Comparison of ENCODE assay signal across 12 cellular contexts in genomic region chr6:138724015-138724414, GRCh38. TPM values are rescaled to one million over a fixed set of nuclear protein-coding genes. Genes with fewer than 3 reads are reported as not detected.
DNase-seq lines count a peak whose midpoint lies in the region; ATAC-seq, FAIRE-seq and TF ChIP-seq lines count a peak whose summit lies in the region.
"Had no signal": no experiment of that assay in that cellular context is flagged by ENCODE, and none has a peak within 500 bp of the region (broad histone marks: within the 10 kb centered on the region; RNA-seq: fewer than 3 reads in every experiment).

No MANE protein-coding gene starts in this region.

- no peak for ATAC-seq in HG03571 (IDR thresholded peaks at IDR 0.05; ENCODE audit: unreplicated experiment)
- ATAC-seq in HG02759 (IDR thresholded peaks at IDR 0.05; ENCODE audit: unreplicated experiment) = no peak

- dilution Hi-C loops in endothelial cell of umbilical vein (cut with MboI; ENCODE audit: extremely low pct_ligation_motif_present, low sequenced_read_pairs) = no loop called here

- no peak overlapping the region for H3K4ac ChIP-seq in mesenchymal stem cell (ENCODE audit: low read depth in 1 of 2, low read length in 2 of 2)

- no peaks in the 10 kb centered on the region for H3K9me3 ChIP-seq in BLaER1 treated with 17β-estradiol and CSF1 and Interleukin-3, amounts not matched to agents 10 nM and 100 nM (replicated peaks in 1 of 11)
- H3K9me3 ChIP-seq in endothelial cell of umbilical vein (replicated peaks; ENCODE audit: control insufficient read depth, insufficient read depth, low read length) = no peaks in the 10 kb centered on the region
- H3K9me3 ChIP-seq in mesenchymal stem cell (ENCODE audit: control insufficient read depth, low read length) = no peaks in the 10 kb centered on the region
- no peaks in the 10 kb centered on the region for H3K9me3 ChIP-seq in colonic mucosa
- H3K9me3 ChIP-seq: uterus had no signal

- peak overlapping the region in 6 of 11 experiments; percentile 1 to 80 (median 56); a peak in 11 of 22 replicates for H3K4me2 ChIP-seq in BLaER1 treated with 17β-estradiol and CSF1 and Interleukin-3, amounts not matched to agents 10 nM and 100 nM
- H3K4me2 ChIP-seq in endothelial cell of umbilical vein (ENCODE audit: insufficient read depth, low read length) (peak overlapping the region; percentile 19), mesenchymal stem cell (ENCODE audit: low read length, poor library complexity, severe bottlenecking) (no peak overlapping the region)
- H3K4me2 ChIP-seq: KMS-11 had no signal

- no peak overlapping the region for H3K18ac ChIP-seq in mesenchymal stem cell (ENCODE audit: low read depth in 1 of 2, low read length in 2 of 2)

- CTCF ChIA-PET in endothelial cell of umbilical vein (lab: Charles Lee) = interaction anchor here (0.6 to 1.6 kb wide), 3 partner anchors 42 to 317 kb away, joined by 3 to 6 read pairs (median 4); no protein-coding TSS in a partner anchor

- intact Hi-C loops in endothelial cell of umbilical vein (cut with micrococcal nuclease) = loop anchor here (2.0 kb wide), 1 partner anchor 45 kb away; no protein-coding TSS in a partner anchor
- intact Hi-C loops in colonic mucosa (cut with DNase I) = no loop called here

- H4K91ac ChIP-seq in mesenchymal stem cell (ENCODE audit: low read length) = no peak overlapping the region

- DNase-seq in MV-4-11 (lab: John Stamatoyannopoulos, UW) (peak; percentile 67), endothelial cell of umbilical vein (ENCODE audit: low read depth, low spot score) (peak; percentile 72), mesenchymal stem cell (peak; percentile 78), colonic mucosa (no peak)
- no peak for DNase-seq in activated CD8-positive, alpha-beta memory T cell treated with anti-CD3 and anti-CD28 coated beads for 24 hours
- DNase-seq: activated CD8-positive, alpha-beta memory T cell treated with anti-CD3 and anti-CD28 coated beads, Interleukin-2, amount 50 U/mL, for 48 hours; NCI-H82; uterus had no signal

- H2AFZ ChIP-seq in endothelial cell of umbilical vein (ENCODE audit: low read depth, low read length) = no peak overlapping the region
- no peak overlapping the region for H2AFZ ChIP-seq in mesenchymal stem cell (ENCODE audit: low read depth, low read length)

- H2AK5ac ChIP-seq in mesenchymal stem cell (ENCODE audit: low read length, severe bottlenecking) = no peak overlapping the region

- H2BK15ac ChIP-seq in mesenchymal stem cell (ENCODE audit: low read depth, poor library complexity, severe bottlenecking) = no peak overlapping the region

- no peaks in the 10 kb centered on the region for H3K79me1 ChIP-seq in mesenchymal stem cell (replicated peaks; ENCODE audit: low read length, poor library complexity, severe bottlenecking)

- no peak overlapping the region for H3K14ac ChIP-seq in mesenchymal stem cell (ENCODE audit: low read length in 2 of 2)

- H3K79me2 ChIP-seq in endothelial cell of umbilical vein (ENCODE audit: control insufficient read depth, insufficient read depth, low read length) = no peaks in the 10 kb centered on the region

- WGBS in mesenchymal stem cell = 28% methylated on average over 3 of the region's 3 CpGs

- no peak for TF ChIP-seq POLR2A in endothelial cell of umbilical vein (IDR thresholded peaks at IDR 0.05; ENCODE audit: low read depth, low read length)

- H3K4me1 ChIP-seq in BLaER1 treated with 17β-estradiol and CSF1 and Interleukin-3, amounts not matched to agents 10 nM and 100 nM = peaks cover 9 to 59% (median 30%) of the 10 kb centered on the region in 10 experiments
- H3K4me1 ChIP-seq in endothelial cell of umbilical vein (ENCODE audit: control insufficient read depth, extremely low read depth, insufficient read depth, low read length) (peaks cover 34% of the 10 kb centered on the region), mesenchymal stem cell (ENCODE audit: control insufficient read depth, insufficient read depth, low read depth, low read length) (no peaks in the 10 kb centered on the region), colonic mucosa (no peaks in the 10 kb centered on the region)
- H3K4me1 ChIP-seq: uterus had no signal

- no peaks in the 10 kb centered on the region for H3K27me3 ChIP-seq in BLaER1 treated with 17β-estradiol and CSF1 and Interleukin-3, amounts not matched to agents 10 nM and 100 nM
- H3K27me3 ChIP-seq in endothelial cell of umbilical vein (ENCODE audit: control insufficient read depth in 2 of 2, insufficient read depth in 2 of 2, low read length in 2 of 2) (no peaks in the 10 kb centered on the region), mesenchymal stem cell (ENCODE audit: control insufficient read depth in 1 of 2, insufficient read depth in 1 of 2, low read length in 2 of 2) (no peaks in the 10 kb centered on the region), colonic mucosa (no peaks in the 10 kb centered on the region)
- H3K27me3 ChIP-seq: uterus had no signal

- H3K4me3 ChIP-seq in BLaER1 treated with 17β-estradiol and CSF1 and Interleukin-3, amounts not matched to agents 10 nM and 100 nM = no peak overlapping the region
- H3K4me3 ChIP-seq in endothelial cell of umbilical vein (replicated peaks in 1 of 3; ENCODE audit: insufficient read depth in 1 of 3, low read depth in 1 of 3, low read length in 3 of 3) (no peak overlapping the region), mesenchymal stem cell (ENCODE audit: insufficient read depth in 1 of 2, low read depth in 1 of 2, low read length in 2 of 2) (no peak overlapping the region), colonic mucosa (no peak overlapping the region)
- H3K4me3 ChIP-seq: uterus had no signal

- POLR2A ChIA-PET in endothelial cell of umbilical vein (lab: Charles Lee) = interaction anchor here (1.0 kb wide), 1 partner anchor 12 kb away, joined by 5 read pairs; no protein-coding TSS in a partner anchor

- H2BK12ac ChIP-seq in mesenchymal stem cell (ENCODE audit: low read length in 2 of 2) = peak overlapping the region in 1 of 2 experiments; percentile 60

- no peak overlapping the region for H4K8ac ChIP-seq in mesenchymal stem cell (ENCODE audit: low read length)

- H3K36me3 ChIP-seq in BLaER1 treated with 17β-estradiol and CSF1 and Interleukin-3, amounts not matched to agents 10 nM and 100 nM = no peaks in the 10 kb centered on the region
- no peaks in the 10 kb centered on the region for H3K36me3 ChIP-seq in endothelial cell of umbilical vein (ENCODE audit: control insufficient read depth in 2 of 2, extremely low read depth in 1 of 2, insufficient read depth in 2 of 2, low read length in 2 of 2)
- no peaks in the 10 kb centered on the region for H3K36me3 ChIP-seq in mesenchymal stem cell (ENCODE audit: control insufficient read depth in 1 of 2, insufficient read depth in 2 of 2, low read depth in 1 of 2, low read length in 2 of 2)
- no peaks in the 10 kb centered on the region for H3K36me3 ChIP-seq in colonic mucosa
- H3K36me3 ChIP-seq: uterus had no signal

- no peaks in the 10 kb centered on the region for H3K9me1 ChIP-seq in endothelial cell of umbilical vein (replicated peaks; ENCODE audit: control insufficient read depth, extremely low read depth, insufficient read depth, low read length)

- no peak overlapping the region for H2BK5ac ChIP-seq in mesenchymal stem cell (ENCODE audit: low read depth, low read length, poor library complexity, severe bottlenecking)

- BruUV-seq in endothelial cell of umbilical vein (replicated peaks; lab: Mats Ljungman, UMichigan) = no TSS peak

- no peaks in the 10 kb centered on the region; a peak in 1 of 22 replicates for H4K20me1 ChIP-seq in BLaER1 treated with 17β-estradiol and CSF1 and Interleukin-3, amounts not matched to agents 10 nM and 100 nM
- H4K20me1 ChIP-seq in endothelial cell of umbilical vein (replicated peaks; ENCODE audit: control insufficient read depth, extremely low read depth, insufficient read depth, low read length) = no peaks in the 10 kb centered on the region

- TF ChIP-seq CTCF in endothelial cell of umbilical vein (IDR thresholded peaks at IDR 0.05; ENCODE audit: extremely low read depth in 1 of 2, insufficient read depth in 1 of 2, low read depth in 1 of 2, low read length in 2 of 2) (peak in 1 of 2 donors; percentile 9), colonic mucosa (IDR thresholded peaks at IDR 0.05) (no peak)

- H3K9ac ChIP-seq in BLaER1 treated with 17β-estradiol and CSF1 and Interleukin-3, amounts not matched to agents 10 nM and 100 nM = no peak overlapping the region
- no peak overlapping the region for H3K9ac ChIP-seq in endothelial cell of umbilical vein (replicated peaks; ENCODE audit: extremely low read depth, insufficient read depth, low read length)
- no peak overlapping the region for H3K9ac ChIP-seq in mesenchymal stem cell (ENCODE audit: low read length)
- H3K9ac ChIP-seq in colonic mucosa (ENCODE audit: low read depth in 2 of 2, low read length in 2 of 2) = no peak overlapping the region
- H3K9ac ChIP-seq: KMS-11 had no signal

- no peak overlapping the region for H3K27ac ChIP-seq in BLaER1 treated with 17β-estradiol and CSF1 and Interleukin-3, amounts not matched to agents 10 nM and 100 nM
- H3K27ac ChIP-seq in endothelial cell of umbilical vein (ENCODE audit: insufficient read depth, low read depth, low read length) = peak overlapping the region; percentile 27
- no peak overlapping the region for H3K27ac ChIP-seq in mesenchymal stem cell (ENCODE audit: low read length, poor library complexity, severe bottlenecking)
- H3K27ac ChIP-seq in colonic mucosa = no peak overlapping the region
- H3K27ac ChIP-seq: KMS-11, uterus had no signal

- H2BK120ac ChIP-seq in mesenchymal stem cell (ENCODE audit: low read depth, low read length) = no peak overlapping the region

- no peak for FAIRE-seq in endothelial cell of umbilical vein (lab: Jason Lieb, UNC)

- no peak overlapping the region for H3K23ac ChIP-seq in mesenchymal stem cell (ENCODE audit: low read length in 2 of 2)

TF ChIP-seq in endothelial cell of umbilical vein, 7 proteins besides CTCF, POLR2A, EP300 and RAD21 (continues in another document):
- no peak for TF ChIP-seq EZH2 (IDR thresholded peaks at IDR 0.05; ENCODE audit: borderline replicate concordance, low read depth, low read length, severe bottlenecking)
- TF ChIP-seq GATA2 (IDR thresholded peaks at IDR 0.05; ENCODE audit: insufficient read depth, insufficient read length, low read depth, low read length) = peak; percentile 25

RNA-seq across cellular contexts. Expression of gene CCDC28A, which starts 49.6 kb away (rescaled TPM):
- total RNA-seq in endothelial cell of umbilical vein (10.5 and 12.8 TPM in 2 replicates), colonic mucosa (10 to 100 TPM; 13.3 to 30.7 TPM)
- polyA plus RNA-seq in endothelial cell of umbilical vein = 8.3 and 11.1 TPM in 2 replicates
- 12.7 and 13.2 TPM in 2 replicates for polyA plus RNA-seq in endothelial cell of umbilical vein (2011; cell fraction: cytosol; rRNA removed)
- polyA plus RNA-seq in endothelial cell of umbilical vein (2011; cell fraction: nucleus; rRNA removed) = 7.8 and 8.7 TPM in 2 replicates
- 6.6 and 13.2 TPM in 2 replicates for polyA plus RNA-seq in endothelial cell of umbilical vein (2012)
- 7.2 and 11.7 TPM in 2 replicates for polyA minus RNA-seq in endothelial cell of umbilical vein
- 4.2 TPM for polyA minus RNA-seq in endothelial cell of umbilical vein (2011; cell fraction: cytosol; rRNA and poly(A)+ RNA removed)
- polyA minus RNA-seq in endothelial cell of umbilical vein (2011; cell fraction: nucleus; rRNA and poly(A)+ RNA removed) = 4.4 and 6.5 TPM in 2 replicates
- 12.3 TPM for polyA plus RNA-seq in mesenchymal stem cell (2013, experiment 1 of 2)
- polyA plus RNA-seq in mesenchymal stem cell (2013, experiment 2 of 2) = 11.5 TPM

Comparison
In these comparisons a context has a peak if more than half of its experiments do, and no peak if none do; other contexts are left out.
1. DNase-seq: peak in MV-4-11 (single experiment), endothelial cell of umbilical vein (single experiment) and mesenchymal stem cell (single experiment); none in activated CD8-positive, alpha-beta memory T cell treated with anti-CD3 and anti-CD28 coated beads for 24 hours (single experiment) and colonic mucosa (single experiment).